ENCODE assay signal across 1 cellular context in genomic region chr16:58449306-58449705, GRCh38.
TF ChIP-seq lines count a peak whose summit lies in the region.

No MANE protein-coding gene starts in this region.

TF ChIP-seq in HepG2, 621 proteins besides CTCF, POLR2A, EP300 and RAD21:
- no peak for TF ChIP-seq ZNF790 (CRISPR knock-in tag; IDR thresholded peaks at IDR 0.05; ENCODE audit: borderline replicate concordance)
- TF ChIP-seq ZNF629 (CRISPR knock-in tag; conservative IDR thresholded peaks at IDR 0.05) = peak; percentile 83
